ENCODE assay signal across 8 cellular contexts in genomic region chr1:146051452-146051852, GRCh38. TPM values are rescaled to one million over a fixed set of nuclear protein-coding genes. Genes with fewer than 3 reads are reported as not detected.
DNase-seq lines count a peak whose midpoint lies in the region; ATAC-seq, FAIRE-seq and TF ChIP-seq lines count a peak whose summit lies in the region.

No MANE protein-coding gene starts in this region.

- no peak for FAIRE-seq in endothelial cell of umbilical vein (lab: Jason Lieb, UNC)

- H2AFZ ChIP-seq in OCI-LY3 (ENCODE audit: low read depth, low read length) (no peak overlapping the region), endothelial cell of umbilical vein (ENCODE audit: low read depth, low read length) (no peak overlapping the region)

- POLR2A ChIA-PET in endothelial cell of umbilical vein (lab: Charles Lee) = interaction anchor here (0.6 to 3.0 kb wide), 11 partner anchors 8 to 193 kb away, joined by 3 to 83 read pairs (median 4); partner anchors contain the start of gene HJV

- DNase-seq in GM06990 (ENCODE audit: extremely low read depth, insufficient read length) = peak; percentile 83
- no peak for DNase-seq in endothelial cell of umbilical vein (ENCODE audit: low read depth, low spot score)
- DNase-seq in omental fat pad (ENCODE audit: low spot score) = no peak
- no peak for DNase-seq in DMS153 treated with DMSO at 0.1 percent for 48 hours (lab: John Stamatoyannopoulos, UW; ENCODE audit: unreplicated experiment)
- no peak for DNase-seq in pons (ENCODE audit: low spot score)

- H3K9ac ChIP-seq in OCI-LY3 (ENCODE audit: low read length) (peak overlapping the region; percentile 61), endothelial cell of umbilical vein (replicated peaks; ENCODE audit: extremely low read depth, insufficient read depth, low read length) (no peak overlapping the region)

- H4K20me1 ChIP-seq in OCI-LY3 (ENCODE audit: insufficient read depth, low read length) (no peaks in the 10 kb centered on the region), endothelial cell of umbilical vein (replicated peaks; ENCODE audit: control insufficient read depth, extremely low read depth, insufficient read depth, low read length) (no peaks in the 10 kb centered on the region)

- H3K4me1 ChIP-seq in OCI-LY3 (ENCODE audit: low read length) = peaks cover 32% of the 10 kb centered on the region
- H3K4me1 ChIP-seq in endothelial cell of umbilical vein (ENCODE audit: control insufficient read depth, extremely low read depth, insufficient read depth, low read length) = no peaks in the 10 kb centered on the region

- H3K36me3 ChIP-seq in GM06990 (ENCODE audit: control insufficient read depth, insufficient read depth, low read length) (no peaks in the 10 kb centered on the region), OCI-LY3 (replicated peaks; ENCODE audit: low read depth, low read length) (no peaks in the 10 kb centered on the region), endothelial cell of umbilical vein (ENCODE audit: control insufficient read depth in 2 of 2, extremely low read depth in 1 of 2, insufficient read depth in 2 of 2, low read length in 2 of 2) (no peaks in the 10 kb centered on the region)

- intact Hi-C loops in endothelial cell of umbilical vein (cut with micrococcal nuclease) = no loop called here

- H3K4me3 ChIP-seq in GM06990 (replicated peaks; ENCODE audit: low read depth, low read length) (no peak overlapping the region; the same call in 1 of the 2 replicates), OCI-LY3 (ENCODE audit: low read length) (peak overlapping the region; percentile 65), endothelial cell of umbilical vein (replicated peaks in 1 of 3; ENCODE audit: insufficient read depth in 1 of 3, low read depth in 1 of 3, low read length in 3 of 3) (peak overlapping the region in 2 of 3 experiments; percentile 7 to 23)

- peak overlapping the region; percentile 68 for H3K4me2 ChIP-seq in OCI-LY3 (ENCODE audit: low read length)
- peak overlapping the region; percentile 44 for H3K4me2 ChIP-seq in endothelial cell of umbilical vein (ENCODE audit: insufficient read depth, low read length)

- H3K27me3 ChIP-seq in GM06990 (replicated peaks; ENCODE audit: control insufficient read depth, insufficient read depth, low read length) (no peaks in the 10 kb centered on the region), OCI-LY3 (ENCODE audit: low read depth, low read length) (no peaks in the 10 kb centered on the region), endothelial cell of umbilical vein (ENCODE audit: control insufficient read depth in 2 of 2, insufficient read depth in 2 of 2, low read length in 2 of 2) (no peaks in the 10 kb centered on the region)

- H3K27ac ChIP-seq in OCI-LY3 (ENCODE audit: low read length) = peak overlapping the region; percentile 54
- H3K27ac ChIP-seq in endothelial cell of umbilical vein (ENCODE audit: insufficient read depth, low read depth, low read length) = no peak overlapping the region

- H3K9me3 ChIP-seq in OCI-LY3 (ENCODE audit: insufficient read depth, low read length) (no peaks in the 10 kb centered on the region), endothelial cell of umbilical vein (replicated peaks; ENCODE audit: control insufficient read depth, insufficient read depth, low read length) (no peaks in the 10 kb centered on the region)

- no TSS peak for BruUV-seq in endothelial cell of umbilical vein (replicated peaks; lab: Mats Ljungman, UMichigan)

- TF ChIP-seq CTCF in GM06990 (IDR thresholded peaks at IDR 0.05; ENCODE audit: insufficient read depth, low read length, poor library complexity, severe bottlenecking) = no peak
- TF ChIP-seq CTCF in OCI-LY3 (IDR thresholded peaks at IDR 0.05; ENCODE audit: low read depth, low read length) = no peak
- TF ChIP-seq CTCF in endothelial cell of umbilical vein (IDR thresholded peaks at IDR 0.05; ENCODE audit: extremely low read depth in 1 of 2, insufficient read depth in 1 of 2, low read depth in 1 of 2, low read length in 2 of 2) = no peak
- TF ChIP-seq CTCF in omental fat pad (IDR thresholded peaks at IDR 0.05) = no peak

- ATAC-seq in omental fat pad (ENCODE audit: low FRiP score) = peak; percentile 10
- ATAC-seq in HG02973 (IDR thresholded peaks at IDR 0.05; ENCODE audit: unreplicated experiment) = no peak
- ATAC-seq in GM19395 (IDR thresholded peaks at IDR 0.05; ENCODE audit: unreplicated experiment) = no peak

- no peaks in the 10 kb centered on the region for H3K79me2 ChIP-seq in OCI-LY3 (ENCODE audit: low read length)
- H3K79me2 ChIP-seq in endothelial cell of umbilical vein (ENCODE audit: control insufficient read depth, insufficient read depth, low read length) = no peaks in the 10 kb centered on the region

- dilution Hi-C loops in endothelial cell of umbilical vein (cut with MboI; ENCODE audit: extremely low pct_ligation_motif_present, low sequenced_read_pairs) = no loop called here

- no peaks in the 10 kb centered on the region for H3K9me1 ChIP-seq in endothelial cell of umbilical vein (replicated peaks; ENCODE audit: control insufficient read depth, extremely low read depth, insufficient read depth, low read length)

- CTCF ChIA-PET in endothelial cell of umbilical vein (lab: Charles Lee) = interaction anchor here (1.0 to 1.8 kb wide), 3 partner anchors 14 to 205 kb away, joined by 3 to 9 read pairs (median 8); no protein-coding TSS in a partner anchor

- no peak for TF ChIP-seq POLR2A in endothelial cell of umbilical vein (IDR thresholded peaks at IDR 0.05; ENCODE audit: low read depth, low read length)

TF ChIP-seq in endothelial cell of umbilical vein, 7 proteins besides CTCF, POLR2A, EP300 and RAD21:
- no peak for TF ChIP-seq GATA2 (IDR thresholded peaks at IDR 0.05; ENCODE audit: insufficient read depth, insufficient read length, low read depth, low read length)
- TF ChIP-seq, protein P1, sequence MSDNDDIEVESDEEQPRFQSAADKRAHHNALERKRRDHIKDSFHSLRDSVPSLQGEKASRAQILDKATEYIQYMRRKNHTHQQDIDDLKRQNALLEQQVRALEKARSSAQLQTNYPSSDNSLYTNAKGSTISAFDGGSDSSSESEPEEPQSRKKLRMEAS (IDR thresholded peaks at IDR 0.05; ENCODE audit: insufficient read depth, insufficient read length) = no peak
- TF ChIP-seq EZH2 (IDR thresholded peaks at IDR 0.05; ENCODE audit: borderline replicate concordance, low read depth, low read length, severe bottlenecking) = no peak
- no peak for TF ChIP-seq MYC (IDR thresholded peaks at IDR 0.05; ENCODE audit: low read depth, low read length)
- no peak for TF ChIP-seq POLR2AphosphoS5 (IDR thresholded peaks at IDR 0.05; ENCODE audit: insufficient read depth, low read depth, low read length)
- no peak for TF ChIP-seq JUN (IDR thresholded peaks at IDR 0.05; ENCODE audit: borderline replicate concordance, insufficient read depth, insufficient read length, low read depth)
- no peak for TF ChIP-seq FOS (IDR thresholded peaks at IDR 0.05; ENCODE audit: borderline replicate concordance, insufficient read depth, low read length)

RNA-seq across cellular contexts. Expression of gene HJV, which starts 29.9 kb away (rescaled TPM):
- total RNA-seq in endothelial cell of umbilical vein (not detected in 2 replicates), omental fat pad (not detected)
- not detected in 2 replicates for polyA plus RNA-seq in endothelial cell of umbilical vein
- not detected in 2 replicates for polyA plus RNA-seq in endothelial cell of umbilical vein (2011; cell fraction: cytosol; rRNA removed)
- polyA plus RNA-seq in endothelial cell of umbilical vein (2011; cell fraction: nucleus; rRNA removed) = not detected in 2 replicates
- polyA plus RNA-seq in endothelial cell of umbilical vein (2012) = not detected in 2 replicates
- not detected in 2 replicates for polyA minus RNA-seq in endothelial cell of umbilical vein
- not detected for polyA minus RNA-seq in endothelial cell of umbilical vein (2011; cell fraction: cytosol; rRNA and poly(A)+ RNA removed)
- not detected in 2 replicates for polyA minus RNA-seq in endothelial cell of umbilical vein (2011; cell fraction: nucleus; rRNA and poly(A)+ RNA removed)

RNA-seq across cellular contexts. Expression of gene TXNIP, which starts 55.1 kb away (rescaled TPM):
- 7.6 and 9.1 TPM in 2 replicates for total RNA-seq in endothelial cell of umbilical vein
- 21.8 and 31.3 TPM in 2 replicates for polyA plus RNA-seq in endothelial cell of umbilical vein
- polyA plus RNA-seq in endothelial cell of umbilical vein (2011; cell fraction: cytosol; rRNA removed) = 15.1 and 18.3 TPM in 2 replicates
- polyA plus RNA-seq in endothelial cell of umbilical vein (2011; cell fraction: nucleus; rRNA removed) = 15.3 and 21.3 TPM in 2 replicates
- 14.7 and 22.5 TPM in 2 replicates for polyA plus RNA-seq in endothelial cell of umbilical vein (2012)
- polyA minus RNA-seq in endothelial cell of umbilical vein = 53.0 and 74.0 TPM in 2 replicates
- 125 TPM for polyA minus RNA-seq in endothelial cell of umbilical vein (2011; cell fraction: cytosol; rRNA and poly(A)+ RNA removed)
- 15.0 and 23.3 TPM in 2 replicates for polyA minus RNA-seq in endothelial cell of umbilical vein (2011; cell fraction: nucleus; rRNA and poly(A)+ RNA removed)
- 1,000 to 10,000 TPM; 1,118 to 3,262 (median 1,971) TPM for total RNA-seq in omental fat pad

Comparison
In these comparisons a context has a peak if more than half of its experiments do, and no peak if none do; other contexts are left out.
1. RNA of gene TXNIP, which starts 55.1 kb away (total RNA-seq): 1,118 to 3,262 TPM in omental fat pad; 7.6 to 9.1 TPM in endothelial cell of umbilical vein; every median in the first group is over 100 times any median in the second.